Comparison of ENCODE assay signal across 10 cellular contexts in the genomic region with DNA sequence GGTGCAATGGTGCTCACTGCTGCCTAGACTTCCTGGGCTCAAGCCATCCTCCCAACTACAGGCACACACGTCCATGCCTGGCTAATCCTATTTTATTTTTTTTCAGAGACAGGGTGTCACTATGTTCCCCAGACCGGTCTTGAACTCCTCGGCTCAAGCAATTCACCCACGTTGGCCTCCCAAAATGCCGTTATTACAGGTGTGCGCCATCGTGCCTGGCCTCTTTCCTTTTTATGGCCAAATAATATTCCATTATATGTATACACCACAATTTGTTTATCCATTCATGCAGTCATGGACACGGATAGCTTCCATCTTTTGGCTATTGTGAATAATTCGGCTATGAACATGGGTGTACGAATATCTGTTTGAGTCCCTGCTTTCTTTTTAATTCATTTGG. TPM values are rescaled to one million over a fixed set of nuclear protein-coding genes. Genes with fewer than 3 reads are reported as not detected.
DNase-seq lines count a peak whose midpoint lies in the region; ATAC-seq and TF ChIP-seq lines count a peak whose summit lies in the region.
"Had no signal": no experiment of that assay in that cellular context is flagged by ENCODE, and none has a peak within 500 bp of the region (broad histone marks: within the 10 kb centered on the region; RNA-seq: fewer than 3 reads in every experiment).

No MANE protein-coding gene starts in this region.

- intact Hi-C loops in ascending aorta (cut with DNase I): loop anchor here (2.0 to 5.0 kb wide), 2 partner anchors 61 to 125 kb away; a partner anchor contains a TSS

- TF ChIP-seq CTCF in ascending aorta (IDR thresholded peaks at IDR 0.05): no peak

- H3K27me3 Mint-ChIP-seq in naive thymus-derived CD8-positive, alpha-beta T cell: no peaks in the 10 kb centered on the region

- no peak overlapping the region for H3K9ac ChIP-seq in BLaER1
- H3K9ac ChIP-seq in HUES48 (ENCODE audit: low read depth, low read length): no peak overlapping the region

- H3K4me3 Mint-ChIP-seq in naive thymus-derived CD8-positive, alpha-beta T cell: peak overlapping the region; percentile 74 to 99 (median 98)

- peak overlapping the region in 9 of 10 donors; percentile 89 to 98 (median 96) for H3K27ac Mint-ChIP-seq in naive thymus-derived CD8-positive, alpha-beta T cell

- H3K36me3 ChIP-seq in BLaER1 (peaks cover 17% of the 10 kb centered on the region), HUES48 (ENCODE audit: control insufficient read depth, insufficient read depth, low read length) (peaks cover 11% of the 10 kb centered on the region), ascending aorta (peaks cover 0 to 8% of the 10 kb centered on the region in 2 donors)

- H3K4me1 ChIP-seq in BLaER1 (peaks cover 28% of the 10 kb centered on the region), HUES48 (ENCODE audit: control insufficient read depth, insufficient read depth, low read length) (no peaks in the 10 kb centered on the region), ascending aorta (peaks cover 7 to 8% of the 10 kb centered on the region in 2 donors)

- H4K20me1 ChIP-seq in BLaER1: no peaks in the 10 kb centered on the region

- H3K27ac ChIP-seq in BLaER1: peak overlapping the region; percentile 80; the same call in 1 of the 2 replicates
- H3K27ac ChIP-seq in HUES48 (ENCODE audit: low read depth, low read length): no peak overlapping the region
- peak overlapping the region; percentile 53 to 63 for H3K27ac ChIP-seq in ascending aorta

- no peak for ATAC-seq in naive thymus-derived CD8-positive, alpha-beta T cell
- ATAC-seq in GM21423 (IDR thresholded peaks at IDR 0.05; ENCODE audit: unreplicated experiment): no peak

- H3K4me2 ChIP-seq in BLaER1: peak overlapping the region; percentile 92

- peaks cover 0 to 17% (median 0%) of the 10 kb centered on the region in 3 donors for H3K36me3 Mint-ChIP-seq in naive thymus-derived CD8-positive, alpha-beta T cell

- H3K9me3 Mint-ChIP-seq in naive thymus-derived CD8-positive, alpha-beta T cell: no peaks in the 10 kb centered on the region

- POLR2A ChIA-PET in naive thymus-derived CD8-positive, alpha-beta T cell (lab: Charles Lee): interaction anchor here (0.7 to 2.1 kb wide), 6 partner anchors 13 to 576 kb away, joined by 3 to 11 read pairs (median 4); a partner anchor contains a TSS

- H3K27me3 ChIP-seq in BLaER1 (no peaks in the 10 kb centered on the region), HUES48 (ENCODE audit: control insufficient read depth, insufficient read depth, low read length) (no peaks in the 10 kb centered on the region), ascending aorta (no peaks in the 10 kb centered on the region)
- H3K27me3 ChIP-seq: adrenal gland had no signal

- H3K4me1 Mint-ChIP-seq in naive thymus-derived CD8-positive, alpha-beta T cell: peaks cover 20 to 35% (median 24%) of the 10 kb centered on the region in 4 donors

- H3K4me3 ChIP-seq in BLaER1: no peak overlapping the region
- peak overlapping the region; percentile 77 for H3K4me3 ChIP-seq in HUES48 (ENCODE audit: low read depth, low read length)
- H3K4me3 ChIP-seq in ascending aorta: peak overlapping the region in 1 of 2 donors; percentile 92

- DNase-seq in ascending aorta (ENCODE audit: low spot score in 2 of 2): no peak
- no peak for DNase-seq in naive thymus-derived CD8-positive, alpha-beta T cell
- DNase-seq in NCI-H1930 (lab: John Stamatoyannopoulos, UW): no peak
- DNase-seq in putamen (ENCODE audit: low spot score): no peak
- no peak for DNase-seq in GM19238 (ENCODE audit: insufficient read length, low spot score)
- DNase-seq: EL had no signal

- no peaks in the 10 kb centered on the region for H3K9me3 ChIP-seq in BLaER1
- H3K9me3 ChIP-seq in HUES48 (ENCODE audit: control insufficient read depth, insufficient read depth, low read length): no peaks in the 10 kb centered on the region
- no peaks in the 10 kb centered on the region for H3K9me3 ChIP-seq in ascending aorta
- H3K9me3 ChIP-seq: adrenal gland had no signal

RNA-seq across cellular contexts. Expression of a gene that starts 1.0 kb away (rescaled TPM):
- 11.4 TPM for total RNA-seq in ascending aorta
- total RNA-seq in naive thymus-derived CD8-positive, alpha-beta T cell: 10 to 100 TPM; 24.4 to 25.3 TPM
- 10 to 100 TPM in 2 of 3 donors, 1 to 10 TPM in 1; 6.2 to 12.4 (median 10.3) TPM for polyA plus RNA-seq in naive thymus-derived CD8-positive, alpha-beta T cell

RNA-seq across cellular contexts. Expression of a gene that starts 5.7 kb away (rescaled TPM):
- 2.0 TPM for total RNA-seq in ascending aorta
- total RNA-seq in naive thymus-derived CD8-positive, alpha-beta T cell: not detected
- polyA plus RNA-seq in naive thymus-derived CD8-positive, alpha-beta T cell: not detected

RNA-seq across cellular contexts. Expression of a gene that starts 22.9 kb away (rescaled TPM):
- total RNA-seq in ascending aorta: 38.3 TPM
- total RNA-seq in naive thymus-derived CD8-positive, alpha-beta T cell: not detected
- under 1 TPM in 1 of 3 donors, not detected in 2; 0.40 TPM for polyA plus RNA-seq in naive thymus-derived CD8-positive, alpha-beta T cell

RNA-seq across cellular contexts. Expression of a gene that starts 58.8 kb away (rescaled TPM):
- total RNA-seq in ascending aorta: 9.8 TPM
- total RNA-seq in naive thymus-derived CD8-positive, alpha-beta T cell: 10 to 100 TPM; 28.8 to 32.6 TPM
- polyA plus RNA-seq in naive thymus-derived CD8-positive, alpha-beta T cell: under 1 TPM in 2 of 3 donors, not detected in 1; 0.05 to 0.60 TPM

Comparison
In these comparisons a context has a peak if more than half of its experiments do, and no peak if none do; other contexts are left out.
1. RNA of a gene that starts 22.9 kb away (total RNA-seq): 38.3 TPM in ascending aorta (single experiment); not detected in naive thymus-derived CD8-positive, alpha-beta T cell; every median in the first group is over 10 times any median in the second.